In the genomic region with DNA sequence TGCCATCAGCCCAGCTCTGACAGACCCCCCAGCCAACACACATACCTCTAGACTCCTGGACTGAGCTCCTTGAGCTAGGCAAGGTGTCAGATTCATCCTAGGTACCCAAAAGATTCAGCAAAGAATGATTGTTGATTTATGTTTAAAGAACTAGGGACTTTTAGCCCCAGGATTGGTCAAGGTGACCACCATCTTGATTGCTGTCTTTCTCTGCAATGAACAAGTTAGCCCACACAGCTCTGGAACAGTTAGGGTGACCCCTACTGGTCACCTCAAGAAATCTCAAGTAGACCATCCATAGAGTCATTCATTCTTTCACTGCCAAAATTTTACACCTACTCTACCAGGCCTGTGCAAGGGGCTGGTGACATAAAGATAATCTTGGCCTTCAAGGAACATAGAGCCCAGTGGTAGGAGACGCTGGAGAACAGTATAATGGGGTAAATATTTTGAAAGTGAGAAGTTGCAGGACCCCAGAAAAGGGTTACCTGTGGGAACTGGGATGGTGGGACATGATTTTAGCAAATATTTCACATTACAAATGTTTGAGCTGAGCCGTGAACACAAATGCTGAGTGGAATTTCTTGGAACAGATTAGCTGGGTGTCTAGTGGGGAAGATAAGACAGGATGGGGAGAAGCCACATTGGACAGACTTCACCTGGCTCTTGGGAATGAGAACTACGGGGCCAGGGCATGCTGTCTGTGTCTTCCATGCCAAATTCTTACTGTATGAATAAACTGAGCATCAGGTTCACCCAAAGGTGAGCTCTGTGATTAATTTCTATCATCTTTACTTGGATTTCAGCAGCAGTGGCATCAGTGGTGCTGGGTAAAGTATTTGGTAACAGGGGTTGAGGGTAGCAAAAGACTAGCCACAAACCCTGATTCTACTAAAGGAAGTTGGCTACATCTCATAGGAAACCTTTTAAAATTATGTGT, we compare ENCODE assay signal across 8 cellular contexts. TPM values are rescaled to one million over a fixed set of nuclear protein-coding genes. Genes with fewer than 3 reads are reported as not detected.
DNase-seq lines count a peak whose midpoint lies in the region; ATAC-seq and TF ChIP-seq lines count a peak whose summit lies in the region.

No MANE protein-coding gene starts in this region.

- no peaks in the 10 kb centered on the region for H3K27me3 ChIP-seq in testis

- ATAC-seq in GM18520 (IDR thresholded peaks at IDR 0.05; ENCODE audit: unreplicated experiment) (peak; percentile 33), left lobe of liver (peak; percentile 93)

- H3K9ac ChIP-seq in SK-N-MC (ENCODE audit: insufficient read length): peak overlapping the region; percentile 32

- H3K9me3 ChIP-seq in SK-N-MC (ENCODE audit: low read depth, low read length): no peaks in the 10 kb centered on the region
- H3K9me3 ChIP-seq in testis: no peaks in the 10 kb centered on the region

- TF ChIP-seq POLR2A in testis (IDR thresholded peaks at IDR 0.05): no peak

- intact Hi-C loops in testis (cut with DNase I; ENCODE audit: low total_unique reads): no loop called here

- H3K4me1 ChIP-seq in testis: peaks cover 70% of the 10 kb centered on the region

- DNase-seq in KBM-7 (peak; percentile 68), SK-N-MC (ENCODE audit: low read depth, low spot score) (no peak), choroid plexus epithelial cell (ENCODE audit: low read depth) (peak; percentile 88), left lobe of liver (ENCODE audit: low spot score) (no peak), testis (no peak), HK-2 (ENCODE audit: unreplicated experiment) (no peak)

- 61 to 69% methylated on average over 3 of the region's 3 CpGs for WGBS in testis, 2 donors

- no peak overlapping the region for H3K4me3 ChIP-seq in SK-N-MC
- no peak overlapping the region for H3K4me3 ChIP-seq in choroid plexus epithelial cell (ENCODE audit: low read depth, low read length)
- H3K4me3 ChIP-seq in testis: no peak overlapping the region

- H3K27ac ChIP-seq in C4-2B (no peak overlapping the region), SK-N-MC (0 out of 2 replicates have a peak overlapping the region, but pooled peaks have one; percentile 35), testis (peak overlapping the region in 1 of 2 donors; percentile 79)

- in situ Hi-C loops in KBM-7 (cut with MboI; ENCODE audit: low pct_unique_long_range_greater_than_20kb, low sequenced_read_pairs): no loop called here

- no peaks in the 10 kb centered on the region for H3K36me3 ChIP-seq in SK-N-MC (ENCODE audit: insufficient read depth, low read length)
- no peaks in the 10 kb centered on the region for H3K36me3 ChIP-seq in testis (ENCODE audit: low read depth, missing control alignments)

- TF ChIP-seq CTCF in C4-2B (conservative IDR thresholded peaks at IDR 0.05): peak; percentile 87
- peak; percentile 77 for TF ChIP-seq CTCF in choroid plexus epithelial cell (conservative IDR thresholded peaks at IDR 0.05; ENCODE audit: low read depth, low read length)
- TF ChIP-seq CTCF in testis (IDR thresholded peaks at IDR 0.05): peak; percentile 54 to 68 (median 54)

RNA-seq across cellular contexts. Expression of a gene that starts 39.1 kb away (rescaled TPM):
- total RNA-seq in left lobe of liver (0.53 TPM), testis (10 to 100 TPM; 17.7 to 23.1 TPM)
- 28.6 TPM for polyA plus RNA-seq in testis (ENCODE audit: insufficient read depth, low read depth, low replicate concordance)

Comparison
In these comparisons a context has a peak if more than half of its experiments do, and no peak if none do; other contexts are left out.
1. DNase-seq: peak in KBM-7 (single experiment) and choroid plexus epithelial cell (single experiment); none in SK-N-MC (single experiment), left lobe of liver (single experiment), testis (single experiment) and HK-2 (single experiment).
2. RNA of a gene that starts 39.1 kb away (total RNA-seq): 17.7 to 23.1 TPM in testis; 0.53 TPM in left lobe of liver (single experiment); every median in the first group is over 10 times any median in the second.
3. Peak in every context shown above with its lines, with median percentiles within 50 percentile points of each other: CTCF ChIP-seq.